ENCODE assay signal across 8 cellular contexts in the genomic region with DNA sequence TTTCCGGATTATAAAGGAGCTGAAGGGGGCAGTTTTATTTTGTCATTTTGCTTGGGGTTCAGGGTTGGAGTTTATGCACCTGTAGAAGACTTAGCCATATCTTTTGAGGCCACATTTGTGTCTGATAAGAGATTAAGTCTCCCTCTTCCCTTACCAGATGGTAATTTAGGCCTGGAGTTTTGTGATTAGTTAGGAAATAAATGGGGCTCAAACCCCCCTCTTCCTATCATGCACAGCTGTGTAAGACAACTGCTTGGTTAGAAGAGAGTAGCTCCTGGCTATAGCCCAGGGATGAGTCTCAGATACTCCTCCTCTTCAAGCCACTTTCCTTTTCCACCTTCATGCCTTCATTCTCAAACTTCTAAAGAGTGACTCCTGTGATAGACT. TPM values are rescaled to one million over a fixed set of nuclear protein-coding genes. Genes with fewer than 3 reads are reported as not detected.
DNase-seq lines count a peak whose midpoint lies in the region; ATAC-seq and TF ChIP-seq lines count a peak whose summit lies in the region.

No MANE protein-coding gene starts in this region.

- TF ChIP-seq CTCF in choroid plexus epithelial cell (conservative IDR thresholded peaks at IDR 0.05; ENCODE audit: low read depth, low read length) (no peak), GM13976 (IDR thresholded peaks at IDR 0.05; ENCODE audit: borderline replicate concordance, control extremely low read depth, extremely low read depth, insufficient read depth, missing control alignments) (no peak)

- H3K9me3 ChIP-seq in muscle layer of duodenum (ENCODE audit: control insufficient read depth in 1 of 2, low read length in 2 of 2), result no peaks in the 10 kb centered on the region

- H3K4me3 ChIP-seq in choroid plexus epithelial cell (ENCODE audit: low read depth, low read length) (peak overlapping the region; percentile 99), muscle layer of duodenum (ENCODE audit: low read depth in 1 of 2, low read length in 2 of 2) (peak overlapping the region; percentile 74 to 97)

- peaks cover 3 to 7% of the 10 kb centered on the region in 2 donors for H3K4me1 ChIP-seq in muscle layer of duodenum (ENCODE audit: control insufficient read depth in 1 of 2, insufficient read depth in 2 of 2, low read length in 2 of 2)

- H3K9me3 Mint-ChIP-seq in IgD-negative memory B cell, result peaks cover 0 to 4% (median 4%) of the 10 kb centered on the region in 3 donors

- H3K27ac ChIP-seq in muscle layer of duodenum (ENCODE audit: low read length), result peak overlapping the region; percentile 46

- no peaks in the 10 kb centered on the region for H3K27me3 ChIP-seq in muscle layer of duodenum (ENCODE audit: low read depth, low read length)

- peak overlapping the region; percentile 50 to 90 (median 81) for H3K27ac Mint-ChIP-seq in IgD-negative memory B cell

- peaks cover 0 to 25% (median 13%) of the 10 kb centered on the region in 3 donors for H3K4me1 Mint-ChIP-seq in IgD-negative memory B cell

- ATAC-seq in HG02938 (IDR thresholded peaks at IDR 0.05; ENCODE audit: unreplicated experiment), result no peak

- no peaks in the 10 kb centered on the region for H3K36me3 ChIP-seq in muscle layer of duodenum (ENCODE audit: control insufficient read depth in 1 of 2, insufficient read depth in 2 of 2, low read length in 2 of 2)

- peak overlapping the region; percentile 87 to 92 (median 90) for H3K4me3 Mint-ChIP-seq in IgD-negative memory B cell

- DNase-seq in AG08396 (ENCODE audit: low spot score) (peak; percentile 8), choroid plexus epithelial cell (ENCODE audit: low read depth) (peak; percentile 1), activated gamma-delta T cell treated with Interleukin-2 at 50 U/mL for 16 hours (no peak), GM13976 (ENCODE audit: low spot score) (no peak), amygdala (lab: John Stamatoyannopoulos, UW) (no peak)

- H3K36me3 Mint-ChIP-seq in IgD-negative memory B cell, result peaks cover 5% of the 10 kb centered on the region

- in situ Hi-C loops in GM13976 (cut with MboI; ENCODE audit: low sequenced_read_pairs, unreplicated experiment), result no loop called here

- no peaks in the 10 kb centered on the region for H3K27me3 Mint-ChIP-seq in IgD-negative memory B cell

RNA-seq across cellular contexts. Expression of gene SAP130, which starts 0.8 kb away (rescaled TPM):
- 12.0 TPM for polyA plus RNA-seq in IgD-negative memory B cell

Comparison
In these comparisons a context has a peak if more than half of its experiments do, and no peak if none do; other contexts are left out.
1. DNase-seq: peak in AG08396 (single experiment) and choroid plexus epithelial cell (single experiment); none in activated gamma-delta T cell treated with Interleukin-2 at 50 U/mL for 16 hours (single experiment), GM13976 (single experiment) and amygdala (0 of 56).